1 cellular context compared by ENCODE assay signal in genomic region chr19:17075035-17075859, GRCh38.
TF ChIP-seq lines count a peak whose summit lies in the region.

TSS of gene HAUS8 (minus strand) at chr19:17075452. CDS start at chr19:17075422, 30 bp downstream.
TSS of gene MYO9B (plus strand) at chr19:17075777. CDS start at chr19:17101718, 25,941 bp downstream.

TF ChIP-seq in HEK293, 187 proteins besides CTCF, POLR2A, EP300 and RAD21 (continued from another document and continues in another):
- peak; percentile 86 for TF ChIP-seq ZFHX2 (tag by site-specific recombination; conservative IDR thresholded peaks at IDR 0.05)
- peak; percentile 93 for TF ChIP-seq YY2 (tag by site-specific recombination; IDR thresholded peaks at IDR 0.05)
- peak; percentile 93 for TF ChIP-seq ZNF501 (tag by site-specific recombination; IDR thresholded peaks at IDR 0.05)
- TF ChIP-seq KLF10 (tag by site-specific recombination; IDR thresholded peaks at IDR 0.05) = peak; percentile 95
- peak; percentile 79; the same call in 1 of the 2 replicates for TF ChIP-seq ZEB2 (tag by site-specific recombination; IDR thresholded peaks at IDR 0.05)
- TF ChIP-seq EGR2 (tag by site-specific recombination; IDR thresholded peaks at IDR 0.05; ENCODE audit: low read depth) = peak; percentile 88
- no peak for TF ChIP-seq ZNF148 (tag by site-specific recombination; IDR thresholded peaks at IDR 0.05; ENCODE audit: borderline replicate concordance)
- peak; percentile 92 for TF ChIP-seq ZBTB10 (tag by site-specific recombination; IDR thresholded peaks at IDR 0.05)
- peak; percentile 83 for TF ChIP-seq ZNF24 (tag by site-specific recombination; IDR thresholded peaks at IDR 0.05)
- TF ChIP-seq ZNF341 (tag by site-specific recombination; IDR thresholded peaks at IDR 0.05; ENCODE audit: low read depth) = peak; percentile 20; the same call in 1 of the 2 replicates
- peak; percentile 96 for TF ChIP-seq ZNF2 (tag by site-specific recombination; IDR thresholded peaks at IDR 0.05)
- peak; percentile 73; the same call in 1 of the 2 replicates for TF ChIP-seq ELK4 (IDR thresholded peaks at IDR 0.05; ENCODE audit: borderline replicate concordance, low read depth, low read length)
- peak; percentile 87; the same call in 1 of the 2 replicates for TF ChIP-seq KLF7 (tag by site-specific recombination; IDR thresholded peaks at IDR 0.05; ENCODE audit: borderline replicate concordance)
- TF ChIP-seq ZNF146 (tag by site-specific recombination; IDR thresholded peaks at IDR 0.05) = 0 out of 2 replicates have a peak, but pooled peaks have one; percentile 19
- TF ChIP-seq SP2 (tag by site-specific recombination; IDR thresholded peaks at IDR 0.05) = peak; percentile 97
- TF ChIP-seq ZNF785 (tag by site-specific recombination; IDR thresholded peaks at IDR 0.05) = 0 out of 2 replicates have a peak, but pooled peaks have one; percentile 61
- no peak for TF ChIP-seq ZNF473 (tag by site-specific recombination; IDR thresholded peaks at IDR 0.05)
- no peak for TF ChIP-seq ZNF670 (tag by site-specific recombination; IDR thresholded peaks at IDR 0.05; ENCODE audit: low read depth)
- peak; percentile 54; the same call in 1 of the 2 replicates for TF ChIP-seq ZNF610 (tag by site-specific recombination; IDR thresholded peaks at IDR 0.05; ENCODE audit: borderline replicate concordance)
- peak; percentile 74 for TF ChIP-seq ZBTB17 (tag by site-specific recombination; IDR thresholded peaks at IDR 0.05)
- no peak for TF ChIP-seq MZF1 (tag by site-specific recombination; IDR thresholded peaks at IDR 0.05; ENCODE audit: borderline replicate concordance)
- TF ChIP-seq GLIS2 (tag by site-specific recombination; IDR thresholded peaks at IDR 0.05) = peak; percentile 62
- peak; percentile 97 for TF ChIP-seq ZBTB26 (tag by site-specific recombination; optimal IDR thresholded peaks at IDR 0.05)
- peak; percentile 99 for TF ChIP-seq ZNF335 (tag by site-specific recombination; conservative IDR thresholded peaks at IDR 0.05)
- TF ChIP-seq ZNF530 (tag by site-specific recombination; IDR thresholded peaks at IDR 0.05; ENCODE audit: low read depth) = no peak
- peak; percentile 92 for TF ChIP-seq SP7 (tag by site-specific recombination; IDR thresholded peaks at IDR 0.05)
- no peak for TF ChIP-seq ZNF707 (tag by site-specific recombination; IDR thresholded peaks at IDR 0.05)
- TF ChIP-seq KLF8 (tag by site-specific recombination; IDR thresholded peaks at IDR 0.05) = peak; percentile 98
- 0 out of 2 replicates have a peak, but pooled peaks have one; percentile 18 for TF ChIP-seq ZNF221 (tag by site-specific recombination; IDR thresholded peaks at IDR 0.05; ENCODE audit: borderline replicate concordance)
- no peak for TF ChIP-seq PRDM6 (tag by site-specific recombination; IDR thresholded peaks at IDR 0.05)
- TF ChIP-seq ZNF202 (tag by site-specific recombination; IDR thresholded peaks at IDR 0.05; ENCODE audit: borderline replicate concordance) = no peak
- TF ChIP-seq SCRT2 (tag by site-specific recombination; IDR thresholded peaks at IDR 0.05) = no peak
- peak; percentile 50; the same call in 1 of the 2 replicates for TF ChIP-seq WT1 (tag by site-specific recombination; IDR thresholded peaks at IDR 0.05)
- no peak for TF ChIP-seq ZNF223 (tag by site-specific recombination; IDR thresholded peaks at IDR 0.05)
- peak; percentile 32 for TF ChIP-seq ZBTB21 (tag by site-specific recombination; IDR thresholded peaks at IDR 0.05)
- TF ChIP-seq ZNF561 (tag by site-specific recombination; IDR thresholded peaks at IDR 0.05; ENCODE audit: borderline replicate concordance) = peak; percentile 70; the same call in 1 of the 2 replicates
- peak; percentile 91 for TF ChIP-seq YY1 (tag by site-specific recombination; IDR thresholded peaks at IDR 0.05)
- TF ChIP-seq ZNF692 (tag by site-specific recombination; IDR thresholded peaks at IDR 0.05) = peak; percentile 80
- peak; percentile 64 for TF ChIP-seq ZBTB11 (tag by site-specific recombination; conservative IDR thresholded peaks at IDR 0.05; ENCODE audit: low read depth)
- TF ChIP-seq ZSCAN30 (tag by site-specific recombination; IDR thresholded peaks at IDR 0.05) = peak; percentile 77
- TF ChIP-seq ZNF324 (tag by site-specific recombination; IDR thresholded peaks at IDR 0.05) = peak; percentile 93
- peak; percentile 75 for TF ChIP-seq ZNF843 (tag by site-specific recombination; IDR thresholded peaks at IDR 0.05)
- peak; percentile 89 for TF ChIP-seq ZNF639 (tag by site-specific recombination; IDR thresholded peaks at IDR 0.05)
- peak; percentile 62; the same call in 1 of the 2 replicates for TF ChIP-seq ZNF600 (tag by site-specific recombination; IDR thresholded peaks at IDR 0.05)
- TF ChIP-seq ZNF426 (tag by site-specific recombination; IDR thresholded peaks at IDR 0.05) = no peak
- TF ChIP-seq KLF16 (tag by site-specific recombination; IDR thresholded peaks at IDR 0.05) = peak; percentile 98
- no peak for TF ChIP-seq PRDM1 (tag by site-specific recombination; IDR thresholded peaks at IDR 0.05)
- peak; percentile 85 for TF ChIP-seq ZNF629 (tag by site-specific recombination; IDR thresholded peaks at IDR 0.05)
- peak; percentile 56; the same call in 1 of the 2 replicates for TF ChIP-seq FEZF1 (tag by site-specific recombination; IDR thresholded peaks at IDR 0.05)
